19 cellular contexts compared by ENCODE assay signal in genomic region chr12:50678650-50679049, GRCh38.
A peak's percentile ranks its signal among the peaks of the same experiment; 100 is the strongest.
DNase-seq lines count a peak whose midpoint lies in the region; ATAC-seq and TF ChIP-seq lines count a peak whose summit lies in the region.
"Had no signal": no experiment of that assay in that cellular context is flagged by ENCODE, and none has a peak within 500 bp of the region (broad histone marks: within the 10 kb centered on the region; RNA-seq: fewer than 3 reads in every experiment).

No MANE protein-coding gene starts in this region.

- peak overlapping the region; percentile 57 for H3K4me2 ChIP-seq in PC-3 (ENCODE audit: low read length)

- DNase-seq in PC-3 (no peak), glutamatergic neuron (peak; percentile 16), substantia nigra (lab: John Stamatoyannopoulos, UW) (no peak), kidney tubule cell (ENCODE audit: low spot score) (no peak), NCI-H82 (lab: John Stamatoyannopoulos, UW) (no peak), SKM-1 (lab: John Stamatoyannopoulos, UW; ENCODE audit: unreplicated experiment) (no peak)
- DNase-seq: ACHN; BE2C; CD4-positive, CD25-positive, alpha-beta regulatory T cell; CD8-positive, alpha-beta memory T cell; COR-L47; DMS 273 treated with DMSO at 0.1 percent for 48 hours; DMS53; DND-41; EL; GOT3; H7 had no signal

- no peaks in the 10 kb centered on the region for H3K79me2 ChIP-seq in PC-3 (ENCODE audit: low read length)

- no peaks in the 10 kb centered on the region for H4K20me1 ChIP-seq in PC-3 (ENCODE audit: low read length)

- peak overlapping the region; percentile 28; the same call in 1 of the 2 replicates for H3K4me3 ChIP-seq in PC-3 (ENCODE audit: low read length)

- no peaks in the 10 kb centered on the region for H3K36me3 Mint-ChIP-seq in glutamatergic neuron (ENCODE audit: unreplicated experiment)

- H3K4me1 Mint-ChIP-seq in glutamatergic neuron (ENCODE audit: low read depth, unreplicated experiment): peaks cover 2% of the 10 kb centered on the region
- H3K4me1 Mint-ChIP-seq: CD8-positive, alpha-beta memory T cell had no signal

- H3K27ac ChIP-seq in PC-3 (ENCODE audit: low read length): peak overlapping the region; percentile 88
- H3K27ac ChIP-seq in angular gyrus (ENCODE audit: low read depth, low read length): peak overlapping the region; percentile 34
- peak overlapping the region; percentile 14 for H3K27ac ChIP-seq in substantia nigra (ENCODE audit: low read depth, low read length, poor library complexity, severe bottlenecking)

- H3K9me3 ChIP-seq in PC-3 (ENCODE audit: low read length): no peaks in the 10 kb centered on the region
- H3K9me3 ChIP-seq: BE2C had no signal

- H2AFZ ChIP-seq in PC-3 (ENCODE audit: low read length): no peak overlapping the region

- intact Hi-C loops in PC-3 (cut with micrococcal nuclease): loop anchor here (2.0 kb wide), 1 partner anchor 40 kb away; no protein-coding TSS in a partner anchor

- no peaks in the 10 kb centered on the region for H3K9me2 ChIP-seq in PC-3 (replicated peaks; ENCODE audit: low read length)

- H3K27ac Mint-ChIP-seq in glutamatergic neuron (ENCODE audit: unreplicated experiment): no peak overlapping the region

- no peaks in the 10 kb centered on the region for H3K27me3 ChIP-seq in PC-3 (ENCODE audit: low read length)
- H3K27me3 ChIP-seq: BE2C had no signal

- BruUV-seq in PC-3 (replicated peaks; lab: Mats Ljungman, UMichigan): no TSS peak

- POLR2A ChIA-PET in PC-3 (lab: Charles Lee; ENCODE audit: unreplicated experiment): interaction anchor here (0.6 kb wide), 1 partner anchor 136 kb away, joined by 4 read pairs; no protein-coding TSS in a partner anchor

- no peak for TF ChIP-seq CTCF in PC-3 (conservative IDR thresholded peaks at IDR 0.05; ENCODE audit: low read depth, low read length)
- TF ChIP-seq CTCF in glutamatergic neuron (IDR thresholded peaks at IDR 0.05; ENCODE audit: partially characterized antibody, unreplicated experiment): no peak

- H3K4me3 Mint-ChIP-seq in glutamatergic neuron (ENCODE audit: unreplicated experiment): no peak overlapping the region
- H3K4me3 Mint-ChIP-seq: CD4-positive, CD25-positive, alpha-beta regulatory T cell; CD8-positive, alpha-beta memory T cell had no signal

- H3K36me3 ChIP-seq in PC-3 (ENCODE audit: low read depth, low read length): peaks cover 41% of the 10 kb centered on the region

- H3K27me3 Mint-ChIP-seq in glutamatergic neuron (ENCODE audit: unreplicated experiment): no peaks in the 10 kb centered on the region
- H3K27me3 Mint-ChIP-seq: CD4-positive, CD25-positive, alpha-beta regulatory T cell; CD8-positive, alpha-beta memory T cell had no signal

- no peak for ATAC-seq in PC-3
- ATAC-seq: HCT116 had no signal

- H3K9me3 Mint-ChIP-seq in glutamatergic neuron (ENCODE audit: unreplicated experiment): no peaks in the 10 kb centered on the region
- H3K9me3 Mint-ChIP-seq: CD4-positive, CD25-positive, alpha-beta regulatory T cell; CD8-positive, alpha-beta memory T cell had no signal

- peak overlapping the region; percentile 19; the same call in 1 of the 2 replicates for H3K9ac ChIP-seq in PC-3 (ENCODE audit: low read length)

- H3K4me1 ChIP-seq in PC-3 (ENCODE audit: insufficient read depth, low read length): peaks cover 67% of the 10 kb centered on the region
- H3K4me1 ChIP-seq: BE2C had no signal

- CTCF ChIA-PET in PC-3 (lab: Charles Lee): no interaction called here

- peaks cover 20% of the 10 kb centered on the region for H3F3A ChIP-seq in PC-3 (ENCODE audit: low read length, unreplicated experiment)

Comparison
In these comparisons a context has a peak if more than half of its experiments do, and no peak if none do; other contexts are left out.
1. H3K27ac ChIP-seq: peak in every context shown above with its lines; median percentile 88 in PC-3; 34 in angular gyrus; 14 in substantia nigra.